18 cellular contexts compared by ENCODE assay signal in the genomic region with DNA sequence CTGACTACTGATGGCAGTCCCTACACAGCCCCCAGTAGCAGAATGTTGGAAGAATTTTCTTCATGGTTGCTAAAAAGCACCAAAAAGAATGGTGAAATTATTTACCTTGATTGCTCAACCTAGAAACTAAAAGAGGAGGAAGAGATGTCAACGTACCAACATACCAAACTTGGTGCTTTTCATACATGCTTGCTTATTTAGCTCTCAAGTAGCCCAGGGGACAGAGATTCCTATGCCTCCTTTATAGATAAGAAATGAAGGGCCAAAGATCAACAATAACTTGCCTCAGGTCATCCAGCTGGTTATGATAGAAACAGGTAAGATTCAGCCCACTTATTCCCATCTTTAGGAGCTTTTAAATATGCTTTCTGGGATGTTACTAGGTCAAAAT.
DNase-seq lines count a peak whose midpoint lies in the region; ATAC-seq and TF ChIP-seq lines count a peak whose summit lies in the region.
"Had no signal": no experiment of that assay in that cellular context is flagged by ENCODE, and none has a peak within 500 bp of the region (broad histone marks: within the 10 kb centered on the region; RNA-seq: fewer than 3 reads in every experiment).

No MANE protein-coding gene starts in this region.

- H4K91ac ChIP-seq in IMR-90 (ENCODE audit: insufficient read depth, low read depth, low read length) (no peak overlapping the region), trophoblast cell (ENCODE audit: low read depth, low read length) (no peak overlapping the region)

- no peak overlapping the region for H4K12ac ChIP-seq in trophoblast cell (ENCODE audit: low read depth, low read length)

- H3K9me3 Mint-ChIP-seq in WTC11, result no peaks in the 10 kb centered on the region

- H3K23ac ChIP-seq in IMR-90 (ENCODE audit: low read depth, low read length) (no peak overlapping the region), trophoblast cell (ENCODE audit: low read length) (no peak overlapping the region)

- H3K4me1 ChIP-seq in IMR-90 (ENCODE audit: control insufficient read depth, insufficient read depth, low read length) (no peaks in the 10 kb centered on the region), trophoblast cell (ENCODE audit: control insufficient read depth in 1 of 2, insufficient read depth in 2 of 2, low read length in 2 of 2) (no peaks in the 10 kb centered on the region)
- H3K4me1 ChIP-seq: SJCRH30 had no signal

- no CpG with 5 or more reads among the region's 1 CpG for WGBS in IMR-90 (ENCODE audit: extremely low coverage in 2 of 2, insufficient read length in 1 of 2), 2 experiments
- WGBS in trophoblast cell (ENCODE audit: extremely low coverage, insufficient coverage, insufficient read length), result no CpG with 5 or more reads among the region's 1 CpG

- no peaks in the 10 kb centered on the region for H3K36me3 Mint-ChIP-seq in WTC11

- H3K27ac ChIP-seq in IMR-90 (ENCODE audit: insufficient read depth, low read length) (no peak overlapping the region), trophoblast cell (ENCODE audit: low read depth, low read length) (no peak overlapping the region)
- H3K27ac ChIP-seq: C4-2B, SJCRH30 had no signal

- ATAC-seq in IMR-90 (ENCODE audit: low read depth), result no peak
- no peak for ATAC-seq in HG02970 (IDR thresholded peaks at IDR 0.05; ENCODE audit: low FRiP score, unreplicated experiment)
- ATAC-seq in WTC11, result no peak
- ATAC-seq: Panc1 had no signal

- no peak overlapping the region for H2BK12ac ChIP-seq in trophoblast cell (ENCODE audit: low read length)

- intact Hi-C loops in IMR-90 (cut with micrococcal nuclease), result no loop called here

- POLR2A ChIA-PET in IMR-90 (lab: Charles Lee; ENCODE audit: unreplicated experiment) (no interaction called here), WTC11 (lab: Charles Lee) (no interaction called here)

- H4K5ac ChIP-seq in IMR-90 (ENCODE audit: low read depth, low read length), result no peak overlapping the region

- H3K4me1 Mint-ChIP-seq in WTC11, result peaks cover 3% of the 10 kb centered on the region; the same call in 1 of the 2 replicates

- H3K27me3 ChIP-seq in IMR-90 (ENCODE audit: control insufficient read depth, insufficient read depth, low read length), result peaks cover 3% of the 10 kb centered on the region
- H3K27me3 ChIP-seq in trophoblast cell (ENCODE audit: insufficient read depth, low read length), result no peaks in the 10 kb centered on the region
- H3K27me3 ChIP-seq: SJCRH30 had no signal

- H2AK5ac ChIP-seq in IMR-90 (ENCODE audit: low read depth, low read length) (no peak overlapping the region), trophoblast cell (ENCODE audit: low read length) (no peak overlapping the region)

- H3K36me3 ChIP-seq in IMR-90 (ENCODE audit: control insufficient read depth, insufficient read depth, low read length) (no peaks in the 10 kb centered on the region), trophoblast cell (ENCODE audit: control insufficient read depth in 1 of 2, insufficient read depth in 2 of 2, low read length in 2 of 2) (no peaks in the 10 kb centered on the region)
- H3K36me3 ChIP-seq: SJCRH30 had no signal

- CTCF ChIA-PET in IMR-90 (lab: Yijun Ruan, JAX) (no interaction called here), WTC11 (lab: Charles Lee) (no interaction called here)

- H3K4me2 ChIP-seq in IMR-90 (ENCODE audit: low read depth, low read length) (no peak overlapping the region), trophoblast cell (ENCODE audit: low read length) (no peak overlapping the region)

- DNase-seq in IMR-90, result no peak
- DNase-seq in NOMO-1 (lab: John Stamatoyannopoulos, UW; ENCODE audit: unreplicated experiment in 2 of 2), result peak; percentile 59 to 92
- DNase-seq in SIG-M5 treated with dmso at 0.1 percent for 504 hours (lab: John Stamatoyannopoulos, UW; ENCODE audit: unreplicated experiment), result peak; percentile 58
- DNase-seq in trophoblast cell, result peak; percentile 55 to 95
- DNase-seq in cerebellar nuclear complex (lab: John Stamatoyannopoulos, UW), result no peak
- no peak for DNase-seq in WTC11 (ENCODE audit: low spot score)
- DNase-seq: GOT3, HCEC 1CT, Karpas-422, NCI-H1105 treated with DMSO at 0.1 percent for 48 hours, NCI-H2081, NCI-H345, NCI-H524, NCI-H774, SJCRH30 had no signal

- no peaks in the 10 kb centered on the region for H3K79me2 ChIP-seq in trophoblast cell (ENCODE audit: control insufficient read depth, insufficient read depth, low read length, poor library complexity)

- no peak for TF ChIP-seq POLR2A in IMR-90 (IDR thresholded peaks at IDR 0.05; ENCODE audit: low read depth, low read length)

- in situ Hi-C loops in IMR-90 (cut with MboI; ENCODE audit: low sequenced_read_pairs), result no loop called here

- H3K9ac ChIP-seq in IMR-90 (ENCODE audit: low read depth, low read length) (no peak overlapping the region), trophoblast cell (ENCODE audit: low read length) (no peak overlapping the region)

- H3K27ac Mint-ChIP-seq in WTC11, result no peak overlapping the region

- H3K79me1 ChIP-seq in IMR-90 (ENCODE audit: low read depth in 1 of 2, low read length in 2 of 2), result no peaks in the 10 kb centered on the region
- H3K79me1 ChIP-seq in trophoblast cell (ENCODE audit: low read length), result no peaks in the 10 kb centered on the region

- H2BK20ac ChIP-seq in IMR-90 (ENCODE audit: low read depth, low read length), result no peak overlapping the region

- H3K4me3 Mint-ChIP-seq in WTC11, result no peak overlapping the region

- H3K9me3 ChIP-seq in IMR-90 (ENCODE audit: control insufficient read depth, insufficient read depth, low read length), result no peaks in the 10 kb centered on the region
- H3K9me3 ChIP-seq in trophoblast cell (ENCODE audit: insufficient read depth, low read depth, low read length), result no peaks in the 10 kb centered on the region
- H3K9me3 ChIP-seq: SJCRH30 had no signal

- TF ChIP-seq CTCF in IMR-90 (conservative IDR thresholded peaks at IDR 0.05; ENCODE audit: low read depth, low read length), result no peak
- TF ChIP-seq CTCF in WTC11 (IDR thresholded peaks at IDR 0.05), result no peak

- H4K20me1 ChIP-seq in IMR-90 (ENCODE audit: insufficient read depth, low read length), result no peaks in the 10 kb centered on the region

- H2BK15ac ChIP-seq in IMR-90 (ENCODE audit: low read depth, low read length), result no peak overlapping the region

- H3K18ac ChIP-seq in IMR-90 (ENCODE audit: low read depth, low read length) (no peak overlapping the region), trophoblast cell (ENCODE audit: low read length) (no peak overlapping the region)

- no peak overlapping the region for H2BK120ac ChIP-seq in IMR-90 (ENCODE audit: low read depth, low read length)
- no peak overlapping the region for H2BK120ac ChIP-seq in trophoblast cell (ENCODE audit: insufficient read depth, low read length, poor library complexity)

- H3K4ac ChIP-seq in IMR-90 (ENCODE audit: low read depth, low read length) (no peak overlapping the region), trophoblast cell (ENCODE audit: low read depth, low read length) (no peak overlapping the region)

- no peak overlapping the region for H2AFZ ChIP-seq in IMR-90 (replicated peaks; ENCODE audit: low read length, poor library complexity)
- H2AFZ ChIP-seq in trophoblast cell (ENCODE audit: insufficient read depth, low read length, poor library complexity), result no peak overlapping the region

- H4K8ac ChIP-seq in IMR-90 (ENCODE audit: low read depth in 2 of 2, low read length in 2 of 2) (no peak overlapping the region), trophoblast cell (ENCODE audit: low read depth, low read length) (no peak overlapping the region)

- H3K14ac ChIP-seq in IMR-90 (replicated peaks; ENCODE audit: low read depth, low read length), result no peak overlapping the region
- no peak overlapping the region for H3K14ac ChIP-seq in trophoblast cell (ENCODE audit: low read length)

- H2BK5ac ChIP-seq in IMR-90 (ENCODE audit: low read depth, low read length, poor library complexity, severe bottlenecking) (no peak overlapping the region), trophoblast cell (ENCODE audit: low read depth, low read length, poor library complexity) (no peak overlapping the region)

- H2AK9ac ChIP-seq in IMR-90 (replicated peaks; ENCODE audit: low read depth, low read length, poor library complexity), result no peak overlapping the region

- BruUV-seq in IMR-90 (replicated peaks; lab: Mats Ljungman, UMichigan), result no TSS peak

- no peak overlapping the region for H3K56ac ChIP-seq in IMR-90 (ENCODE audit: extremely low read depth, insufficient read depth, low read length)

- H3K27me3 Mint-ChIP-seq in WTC11 (ENCODE audit: low read depth), result no peaks in the 10 kb centered on the region

- H3K9me1 ChIP-seq in IMR-90 (ENCODE audit: insufficient read depth, low read length), result no peaks in the 10 kb centered on the region

- H3K4me3 ChIP-seq in IMR-90 (ENCODE audit: insufficient read depth, low read depth, low read length), result no peak overlapping the region
- H3K4me3 ChIP-seq in trophoblast cell (ENCODE audit: low read depth, low read length), result no peak overlapping the region
- H3K4me3 ChIP-seq: SJCRH30 had no signal

- no peak for TF ChIP-seq RAD21 in IMR-90 (IDR thresholded peaks at IDR 0.05; ENCODE audit: low read length)

- dilution Hi-C loops in IMR-90 (cut with HindIII; ENCODE audit: low sequenced_read_pairs, unreplicated experiment), result no loop called here

TF ChIP-seq in IMR-90, 13 proteins besides CTCF, POLR2A, EP300 and RAD21:
- TF ChIP-seq CEBPB (IDR thresholded peaks at IDR 0.05; ENCODE audit: low read depth, low read length) (0 out of 2 replicates have a peak, but pooled peaks have one; percentile 4), MAFK (IDR thresholded peaks at IDR 0.05; ENCODE audit: low read depth, low read length) (no peak)

TF ChIP-seq in WTC11, 78 proteins besides CTCF, POLR2A, EP300 and RAD21 (continues in another document):
- no peak for TF ChIP-seq TP53 (CRISPR knock-in tag; IDR thresholded peaks at IDR 0.05)

Comparison
In these comparisons a context has a peak if more than half of its experiments do, and no peak if none do; other contexts are left out.
1. DNase-seq: peak in NOMO-1 (2 of 2), SIG-M5 treated with dmso at 0.1 percent for 504 hours (single experiment) and trophoblast cell (2 of 2); none in IMR-90 (single experiment), cerebellar nuclear complex (0 of 2) and WTC11 (single experiment).